Comparison of ENCODE assay signal across 23 cellular contexts in genomic region chr11:132111341-132111740, GRCh38.
DNase-seq lines count a peak whose midpoint lies in the region; ATAC-seq and TF ChIP-seq lines count a peak whose summit lies in the region.
"Had no signal": no experiment of that assay in that cellular context is flagged by ENCODE, and none has a peak within 500 bp of the region (broad histone marks: within the 10 kb centered on the region; RNA-seq: fewer than 3 reads in every experiment).

No MANE protein-coding gene starts in this region.

- H3K36me3 ChIP-seq in right atrium auricular region = no peaks in the 10 kb centered on the region
- no peaks in the 10 kb centered on the region for H3K36me3 ChIP-seq in gastroesophageal sphincter
- no peaks in the 10 kb centered on the region for H3K36me3 ChIP-seq in smooth muscle cell (ENCODE audit: low read depth)
- H3K36me3 ChIP-seq: BLaER1 treated with 17β-estradiol and CSF1 and Interleukin-3, amounts not matched to agents 10 nM and 100 nM; heart right ventricle; suprapubic skin had no signal

- no peak overlapping the region for H2AFZ ChIP-seq in smooth muscle cell (ENCODE audit: low read depth)

- no peak overlapping the region for H3K4me3 ChIP-seq in right atrium auricular region
- H3K4me3 ChIP-seq in cardiac fibroblast (replicated peaks in 1 of 2; ENCODE audit: low read depth in 2 of 2, low read length in 2 of 2) = no peak overlapping the region
- no peak overlapping the region for H3K4me3 ChIP-seq in gastroesophageal sphincter
- no peak overlapping the region for H3K4me3 ChIP-seq in smooth muscle cell
- H3K4me3 ChIP-seq: BLaER1 treated with 17β-estradiol and CSF1 and Interleukin-3, amounts not matched to agents 10 nM and 100 nM; dorsolateral prefrontal cortex; heart right ventricle; suprapubic skin had no signal

- TF ChIP-seq CTCF in right atrium auricular region (IDR thresholded peaks at IDR 0.05) (no peak), cardiac fibroblast (IDR thresholded peaks at IDR 0.05; ENCODE audit: low read depth, low read length) (no peak), gastroesophageal sphincter (IDR thresholded peaks at IDR 0.05) (no peak), smooth muscle cell (IDR thresholded peaks at IDR 0.05; ENCODE audit: borderline replicate concordance, insufficient read depth, poor library complexity, severe bottlenecking) (no peak)

- DNase-seq in right atrium auricular region (ENCODE audit: low spot score) (no peak), Right ventricle myocardium superior (no peak), cardiac fibroblast (ENCODE audit: low read depth in 2 of 2) (peak; percentile 44 to 64), smooth muscle cell (lab: John Stamatoyannopoulos, UW; ENCODE audit: unreplicated experiment) (no peak), NOMO-1 (lab: John Stamatoyannopoulos, UW; ENCODE audit: unreplicated experiment in 2 of 2) (no peak), erythroblast (lab: John Stamatoyannopoulos, UW) (no peak), NCI-H2107 (lab: John Stamatoyannopoulos, UW) (no peak)
- DNase-seq: activated CD4-positive, CD25-positive, alpha-beta regulatory T cell treated with anti-CD3 and anti-CD28 coated beads, Interleukin-2, amount 50 U/mL, for 72 hours; dorsolateral prefrontal cortex; H9; heart right ventricle; immature natural killer cell; NCI-H1092 treated with DMSO at 0.1 percent for 48 hours; NCI-H2081; NCI-H446 treated with DMSO at 0.1 percent for 48 hours; NK-92 treated with Interleukin-12 subunit alpha and Interleukin-12 subunit beta, amount 100 ng/mL, for 24 hours; occipital lobe; retina had no signal

- no peak for ATAC-seq in Right ventricle myocardium superior (ENCODE audit: poor library complexity)
- ATAC-seq in gastroesophageal sphincter = no peak
- ATAC-seq: esophagus mucosa; stimulated activated effector memory CD8-positive, alpha-beta T cell treated with anti-CD3 and anti-CD28 coated beads, Interleukin-12 subunit alpha, Interleukin-12 subunit beta, amount 100 ng/mL, for 72 hours had no signal

- H4K20me1 ChIP-seq in smooth muscle cell (ENCODE audit: low read depth) = no peaks in the 10 kb centered on the region
- H4K20me1 ChIP-seq: BLaER1 treated with 17β-estradiol and CSF1 and Interleukin-3, amounts not matched to agents 10 nM and 100 nM had no signal

- H3K27ac ChIP-seq in right atrium auricular region = peak overlapping the region; percentile 53 to 79
- H3K27ac ChIP-seq in gastroesophageal sphincter = peak overlapping the region in 3 of 4 donors; percentile 46 to 58 (median 47)
- peak overlapping the region; percentile 10 for H3K27ac ChIP-seq in smooth muscle cell (ENCODE audit: low read depth)
- H3K27ac ChIP-seq: BLaER1 treated with 17β-estradiol and CSF1 and Interleukin-3, amounts not matched to agents 10 nM and 100 nM had no signal

- 36 to 70% methylated on average over 3 of the region's 3 CpGs for WGBS in gastroesophageal sphincter (ENCODE audit: low coverage in 1 of 2), 2 donors
- 85% methylated on average over 3 of the region's 3 CpGs for WGBS in smooth muscle cell (ENCODE audit: low lambda C conversion rate)

- no peaks in the 10 kb centered on the region for H3K9me3 ChIP-seq in right atrium auricular region
- no peaks in the 10 kb centered on the region for H3K9me3 ChIP-seq in gastroesophageal sphincter
- H3K9me3 ChIP-seq in smooth muscle cell (replicated peaks; ENCODE audit: low read depth) = no peaks in the 10 kb centered on the region
- H3K9me3 ChIP-seq: BLaER1 treated with 17β-estradiol and CSF1 and Interleukin-3, amounts not matched to agents 10 nM and 100 nM; heart right ventricle; suprapubic skin had no signal

- no peaks in the 10 kb centered on the region for H3F3A ChIP-seq in smooth muscle cell (ENCODE audit: low read depth)

- H3K4me2 ChIP-seq in smooth muscle cell = peak overlapping the region; percentile 12
- H3K4me2 ChIP-seq: BLaER1 treated with 17β-estradiol and CSF1 and Interleukin-3, amounts not matched to agents 10 nM and 100 nM had no signal

- TF ChIP-seq POLR2A in gastroesophageal sphincter (IDR thresholded peaks at IDR 0.05) (no peak), erythroblast (IDR thresholded peaks at IDR 0.05; ENCODE audit: low read length) (no peak)

- intact Hi-C loops in Right ventricle myocardium superior (cut with DNase I) = loop anchor here (5.0 kb wide), 1 partner anchor 291 kb away; no protein-coding TSS in a partner anchor

- H3K27me3 ChIP-seq in right atrium auricular region (no peaks in the 10 kb centered on the region), gastroesophageal sphincter (no peaks in the 10 kb centered on the region), smooth muscle cell (ENCODE audit: low read depth) (no peaks in the 10 kb centered on the region)
- H3K27me3 ChIP-seq: BLaER1 treated with 17β-estradiol and CSF1 and Interleukin-3, amounts not matched to agents 10 nM and 100 nM; dorsolateral prefrontal cortex; suprapubic skin had no signal

- H3K79me2 ChIP-seq in smooth muscle cell (ENCODE audit: low read depth) = no peaks in the 10 kb centered on the region

- no peak overlapping the region for H3K9ac ChIP-seq in smooth muscle cell (ENCODE audit: low read depth)
- H3K9ac ChIP-seq: BLaER1 treated with 17β-estradiol and CSF1 and Interleukin-3, amounts not matched to agents 10 nM and 100 nM had no signal

- TF ChIP-seq EP300 in gastroesophageal sphincter (IDR thresholded peaks at IDR 0.05) = no peak

- H3K4me1 ChIP-seq in right atrium auricular region (peaks cover 0 to 23% of the 10 kb centered on the region in 2 donors), gastroesophageal sphincter (peaks cover 0 to 7% (median 0%) of the 10 kb centered on the region in 3 donors), smooth muscle cell (ENCODE audit: low read depth) (peaks cover 16% of the 10 kb centered on the region)
- H3K4me1 ChIP-seq: BLaER1 treated with 17β-estradiol and CSF1 and Interleukin-3, amounts not matched to agents 10 nM and 100 nM had no signal

Comparison
In these comparisons a context has a peak if more than half of its experiments do, and no peak if none do; other contexts are left out.
1. DNase-seq: peak in cardiac fibroblast (2 of 2); none in right atrium auricular region (single experiment), Right ventricle myocardium superior (single experiment), smooth muscle cell (single experiment), NOMO-1 (0 of 2), erythroblast (0 of 2) and NCI-H2107 (single experiment).
2. H3K27ac ChIP-seq: peak in every context shown above with its lines; median percentile 66 in right atrium auricular region; 47 in gastroesophageal sphincter; 10 in smooth muscle cell.